In genomic region chr11:75703709-75704237, GRCh38 we compare ENCODE assay signal across 29 cellular contexts. TPM values are rescaled to one million over a fixed set of nuclear protein-coding genes. Genes with fewer than 3 reads are reported as not detected.
"Had no signal": no experiment of that assay in that cellular context is flagged by ENCODE, and none has a peak within 500 bp of the region (broad histone marks: within the 10 kb centered on the region; RNA-seq: fewer than 3 reads in every experiment).

No MANE protein-coding gene starts in this region.

- H3K9me3 ChIP-seq: stomach, suprapubic skin, testis, thoracic aorta, thyroid gland, tibial artery, tibial nerve, transverse colon, upper lobe of left lung, upper lobe of right lung, uterus, vagina had no signal

- H3K4me1 ChIP-seq: suprapubic skin, uterus had no signal

- H3K36me3 Mint-ChIP-seq: stimulated activated effector memory CD8-positive, alpha-beta T cell treated with anti-CD3 and anti-CD28 coated beads, Interleukin-12 subunit alpha, Interleukin-12 subunit beta, amount 100 ng/mL, for 72 hours; stimulated activated memory B cell treated with anti-CD40 and anti-IgM and Interleukin-4, amounts not matched to agents 10 μg/mL and 1 μg/mL and 100 μg/mL, for 72 hours; stimulated activated naive B cell treated with anti-CD40 and anti-IgM and Interleukin-4, amounts not matched to agents 10 μg/mL and 1 μg/mL and 100 μg/mL, for 72 hours; type B pancreatic cell had no signal

- DNase-seq: stimulated activated CD4-positive, alpha-beta T cell treated with anti-CD3 and anti-CD28 coated beads, Interleukin-2, amount 100 ng/mL, for 48 hours; stimulated activated CD4-positive, alpha-beta T cell treated with anti-CD3 and anti-CD28 coated beads, Interleukin-4, amount 100 ng/mL, for 1 hour; stimulated activated CD4-positive, alpha-beta T cell treated with anti-CD3 and anti-CD28 coated beads, Interleukin-4, amount 100 ng/mL, for 24 hours; stimulated activated CD4-positive, alpha-beta T cell treated with anti-CD3 and anti-CD28 coated beads, Interleukin-4, amount 100 ng/mL, for 4 hours; stimulated activated CD8-positive, alpha-beta memory T cell treated with anti-CD3 and anti-CD28 coated beads, Interleukin-4, amount 100 ng/mL, for 48 hours; stimulated activated naive B cell treated with anti-CD40 and anti-IgM and Interleukin-4, amounts not matched to agents 10 μg/mL and 1 μg/mL and 100 μg/mL, for 72 hours; stimulated activated naive CD4-positive, alpha-beta T cell; stimulated activated naive CD4-positive, alpha-beta T cell treated with Interleukin-2 at 50 U/mL for 16 hours; stimulated activated naive CD8-positive, alpha-beta T cell treated with anti-CD3 and anti-CD28 coated beads, Interleukin-15, amount 100 ng/mL, for 72 hours; stimulated activated naive CD8-positive, alpha-beta T cell treated with anti-CD3 and anti-CD28 coated beads, Interleukin-15, Interleukin-2, amounts not matched to agents 100 U/mL and 50 U/mL, for 24 hours; stomach; substantia nigra; testis; thyroid gland; tibial artery; transverse colon; trophoblast cell; upper lobe of left lung; upper lobe of right lung; uterus had no signal

- H3K4me3 ChIP-seq: stomach, suprapubic skin, testis, thoracic aorta, thyroid gland, tibial artery, tibial nerve, transverse colon, upper lobe of left lung, upper lobe of right lung, uterus, vagina had no signal

- H3K27ac Mint-ChIP-seq: stimulated activated effector memory CD8-positive, alpha-beta T cell treated with anti-CD3 and anti-CD28 coated beads, Interleukin-12 subunit alpha, Interleukin-12 subunit beta, amount 100 ng/mL, for 72 hours; stimulated activated memory B cell treated with anti-CD40 and anti-IgM and Interleukin-4, amounts not matched to agents 10 μg/mL and 1 μg/mL and 100 μg/mL, for 72 hours; stimulated activated naive CD8-positive, alpha-beta T cell treated with anti-CD3 and anti-CD28 coated beads, Interleukin-15, Interleukin-2, amounts not matched to agents 100 ng/mL and 50 ng/mL, for 24 hours; type B pancreatic cell had no signal

- FAIRE-seq: urothelium cell line had no signal

- H3K27ac ChIP-seq: stomach, suprapubic skin, testis, thoracic aorta, thyroid gland, tibial artery, tibial nerve, transverse colon, upper lobe of left lung, upper lobe of right lung, uterus, vagina had no signal

- H3K9me3 Mint-ChIP-seq: stimulated activated effector memory CD8-positive, alpha-beta T cell treated with anti-CD3 and anti-CD28 coated beads, Interleukin-12 subunit alpha, Interleukin-12 subunit beta, amount 100 ng/mL, for 72 hours; stimulated activated memory B cell treated with anti-CD40 and anti-IgM and Interleukin-4, amounts not matched to agents 10 μg/mL and 1 μg/mL and 100 μg/mL, for 72 hours; stimulated activated naive B cell treated with anti-CD40 and anti-IgM and Interleukin-4, amounts not matched to agents 10 μg/mL and 1 μg/mL and 100 μg/mL, for 72 hours; stimulated activated naive CD8-positive, alpha-beta T cell treated with anti-CD3 and anti-CD28 coated beads, Interleukin-15, amount 100 ng/mL, for 72 hours; stimulated activated naive CD8-positive, alpha-beta T cell treated with anti-CD3 and anti-CD28 coated beads, Interleukin-15, Interleukin-2, amounts not matched to agents 100 ng/mL and 50 ng/mL, for 24 hours; type B pancreatic cell had no signal

- H3K27me3 ChIP-seq: stomach, suprapubic skin, testis, thyroid gland, tibial nerve, transverse colon, upper lobe of left lung, upper lobe of right lung, uterus, vagina had no signal

- H3K4me3 Mint-ChIP-seq: stimulated activated effector memory CD8-positive, alpha-beta T cell treated with anti-CD3 and anti-CD28 coated beads, Interleukin-12 subunit alpha, Interleukin-12 subunit beta, amount 100 ng/mL, for 72 hours; stimulated activated memory B cell treated with anti-CD40 and anti-IgM and Interleukin-4, amounts not matched to agents 10 μg/mL and 1 μg/mL and 100 μg/mL, for 72 hours; stimulated activated naive B cell treated with anti-CD40 and anti-IgM and Interleukin-4, amounts not matched to agents 10 μg/mL and 1 μg/mL and 100 μg/mL, for 72 hours; stimulated activated naive CD8-positive, alpha-beta T cell treated with anti-CD3 and anti-CD28 coated beads, Interleukin-15, amount 100 ng/mL, for 72 hours; stimulated activated naive CD8-positive, alpha-beta T cell treated with anti-CD3 and anti-CD28 coated beads, Interleukin-15, Interleukin-2, amounts not matched to agents 100 ng/mL and 50 ng/mL, for 24 hours; type B pancreatic cell had no signal

- H3K36me3 ChIP-seq: stomach, suprapubic skin, thoracic aorta, thyroid gland, tibial artery, tibial nerve, transverse colon, upper lobe of left lung, upper lobe of right lung, uterus, vagina had no signal

- ATAC-seq: stimulated activated effector memory CD8-positive, alpha-beta T cell treated with anti-CD3 and anti-CD28 coated beads, Interleukin-12 subunit alpha, Interleukin-12 subunit beta, amount 100 ng/mL, for 72 hours; stimulated activated memory B cell treated with anti-CD40 and anti-IgM and Interleukin-4, amounts not matched to agents 10 μg/mL and 1 μg/mL and 100 μg/mL, for 72 hours; stimulated activated naive B cell treated with anti-CD40 and anti-IgM and Interleukin-4, amounts not matched to agents 10 μg/mL and 1 μg/mL and 100 μg/mL, for 72 hours; stimulated activated naive CD8-positive, alpha-beta T cell treated with anti-CD3 and anti-CD28 coated beads, Interleukin-15, amount 100 ng/mL, for 72 hours; stimulated activated naive CD8-positive, alpha-beta T cell treated with anti-CD3 and anti-CD28 coated beads, Interleukin-15, Interleukin-2, amounts not matched to agents 100 U/mL and 50 U/mL, for 24 hours; upper lobe of right lung had no signal

RNA-seq across cellular contexts. Expression of gene MOGAT2, which starts 13.9 kb away (rescaled TPM):
- total RNA-seq: thoracic aorta, tibial nerve, upper lobe of right lung, vagina had no signal
